8 cellular contexts compared by ENCODE assay signal in genomic region chr6:145733770-145734169, GRCh38. TPM values are rescaled to one million over a fixed set of nuclear protein-coding genes. Genes with fewer than 3 reads are reported as not detected.
DNase-seq lines count a peak whose midpoint lies in the region; ATAC-seq, FAIRE-seq and TF ChIP-seq lines count a peak whose summit lies in the region.

No MANE protein-coding gene starts in this region.

- H2BK120ac ChIP-seq in trophoblast cell (ENCODE audit: insufficient read depth, low read length, poor library complexity): no peak overlapping the region

- peaks cover 10% of the 10 kb centered on the region for H3K36me3 Mint-ChIP-seq in activated CD8-positive, alpha-beta T cell treated with anti-CD3 and anti-CD28 coated beads, Interleukin-2, amount 10 ng/mL, durations not matched to agents 7 days and 5 days (ENCODE audit: low read depth)
- H3K36me3 Mint-ChIP-seq in naive B cell: peaks cover 0 to 14% of the 10 kb centered on the region in 2 donors

- H3K36me3 ChIP-seq in tibial nerve (peaks cover 0 to 8% (median 0%) of the 10 kb centered on the region in 3 donors), trophoblast cell (ENCODE audit: control insufficient read depth in 1 of 2, insufficient read depth in 2 of 2, low read length in 2 of 2) (peaks cover 2 to 3% of the 10 kb centered on the region in 2 experiments)

- CTCF ChIA-PET in activated CD8-positive, alpha-beta T cell treated with anti-CD3 and anti-CD28 coated beads, Interleukin-2, amount 10 ng/mL, durations not matched to agents 7 days and 5 days (lab: Charles Lee): interaction anchor here (1.2 kb wide), 1 partner anchor 81 kb away, joined by 5 read pairs; the partner anchor contains the start of gene FBXO30

- no peak for TF ChIP-seq POLR2A in tibial nerve (IDR thresholded peaks at IDR 0.05)

- H3K79me1 ChIP-seq in trophoblast cell (ENCODE audit: low read length): peaks cover 12% of the 10 kb centered on the region

- H2BK12ac ChIP-seq in trophoblast cell (ENCODE audit: low read length): no peak overlapping the region

- H3K4me1 ChIP-seq in tibial nerve: peaks cover 0 to 51% (median 10%) of the 10 kb centered on the region in 4 donors
- no peaks in the 10 kb centered on the region for H3K4me1 ChIP-seq in trophoblast cell (ENCODE audit: control insufficient read depth in 1 of 2, insufficient read depth in 2 of 2, low read length in 2 of 2)

- no peak for ATAC-seq in activated CD8-positive, alpha-beta T cell treated with anti-CD3 and anti-CD28 coated beads, Interleukin-2, amount 10 ng/mL, durations not matched to agents 7 days and 5 days
- ATAC-seq in naive B cell (ENCODE audit: low read depth in 2 of 2): no peak
- no peak for ATAC-seq in left colon

- no peaks in the 10 kb centered on the region for H3K27me3 ChIP-seq in tibial nerve
- H3K27me3 ChIP-seq in trophoblast cell (ENCODE audit: insufficient read depth, low read length): no peaks in the 10 kb centered on the region

- no peak overlapping the region for H4K8ac ChIP-seq in trophoblast cell (ENCODE audit: low read depth, low read length)

- H3K27me3 Mint-ChIP-seq in activated CD8-positive, alpha-beta T cell treated with anti-CD3 and anti-CD28 coated beads, Interleukin-2, amount 10 ng/mL, durations not matched to agents 7 days and 5 days (ENCODE audit: low read depth): no peaks in the 10 kb centered on the region
- no peaks in the 10 kb centered on the region for H3K27me3 Mint-ChIP-seq in naive B cell

- no peak overlapping the region for H3K9ac ChIP-seq in trophoblast cell (ENCODE audit: low read length)

- H3K4me2 ChIP-seq in trophoblast cell (ENCODE audit: low read length): no peak overlapping the region

- H3K9me3 Mint-ChIP-seq in activated CD8-positive, alpha-beta T cell treated with anti-CD3 and anti-CD28 coated beads, Interleukin-2, amount 10 ng/mL, durations not matched to agents 7 days and 5 days (ENCODE audit: insufficient read depth): peaks cover 6% of the 10 kb centered on the region
- peaks cover 5 to 19% (median 10%) of the 10 kb centered on the region in 7 donors for H3K9me3 Mint-ChIP-seq in naive B cell

- H3K79me2 ChIP-seq in trophoblast cell (ENCODE audit: control insufficient read depth, insufficient read depth, low read length, poor library complexity): peaks cover 4% of the 10 kb centered on the region

- peaks cover 0 to 5% (median 0%) of the 10 kb centered on the region in 4 donors for H3K9me3 ChIP-seq in tibial nerve
- H3K9me3 ChIP-seq in trophoblast cell (ENCODE audit: insufficient read depth, low read depth, low read length): peaks cover 3% of the 10 kb centered on the region

- DNase-seq in D721Med (ENCODE audit: insufficient read length, low spot score) (no peak), Kasumi-1 (lab: John Stamatoyannopoulos, UW) (peak; percentile 24 to 40), naive B cell (no peak), tibial nerve (ENCODE audit: low spot score in 2 of 2) (no peak), left colon (no peak), MV-4-11 (lab: John Stamatoyannopoulos, UW) (no peak), trophoblast cell (no peak)
- DNase-seq in activated CD8-positive, alpha-beta T cell treated with anti-CD3 and anti-CD28 coated beads, Interleukin-2, amount 10 ng/mL, durations not matched to agents 7 days and 5 days: no peak

- H2AFZ ChIP-seq in trophoblast cell (ENCODE audit: insufficient read depth, low read length, poor library complexity): no peak overlapping the region

- TF ChIP-seq EP300 in tibial nerve (IDR thresholded peaks at IDR 0.05): no peak

- H3K14ac ChIP-seq in trophoblast cell (ENCODE audit: low read length): no peak overlapping the region

- no peak overlapping the region for H3K23ac ChIP-seq in trophoblast cell (ENCODE audit: low read length)

- TF ChIP-seq CTCF in D721Med (IDR thresholded peaks at IDR 0.05; ENCODE audit: insufficient read depth, missing control alignments) (no peak), tibial nerve (IDR thresholded peaks at IDR 0.05) (no peak)

- H3K4me3 ChIP-seq in tibial nerve (peak overlapping the region in 2 of 4 donors; percentile 87 to 96), trophoblast cell (ENCODE audit: low read depth, low read length) (no peak overlapping the region)

- intact Hi-C loops in left colon (cut with DNase I, micrococcal nuclease): loop anchor here in 1 of 2 donors (10.0 kb wide), 1 partner anchor 151 kb away; no protein-coding TSS in a partner anchor

- peak overlapping the region; percentile 36 for H3K4me3 Mint-ChIP-seq in activated CD8-positive, alpha-beta T cell treated with anti-CD3 and anti-CD28 coated beads, Interleukin-2, amount 10 ng/mL, durations not matched to agents 7 days and 5 days
- H3K4me3 Mint-ChIP-seq in naive B cell: peak overlapping the region; percentile 23 to 98 (median 96)

- H4K12ac ChIP-seq in trophoblast cell (ENCODE audit: low read depth, low read length): no peak overlapping the region

- POLR2A ChIA-PET in activated CD8-positive, alpha-beta T cell treated with anti-CD3 and anti-CD28 coated beads, Interleukin-2, amount 10 ng/mL, durations not matched to agents 7 days and 5 days (lab: Charles Lee): interaction anchor here (1.9 to 4.3 kb wide), 2 partner anchors 81 to 230 kb away, joined by 14 to 46 read pairs; partner anchors contain the start of genes FBXO30 and SHPRH

- H2AK5ac ChIP-seq in trophoblast cell (ENCODE audit: low read length): no peak overlapping the region

- no peak overlapping the region for H3K4ac ChIP-seq in trophoblast cell (ENCODE audit: low read depth, low read length)

- H3K4me1 Mint-ChIP-seq in activated CD8-positive, alpha-beta T cell treated with anti-CD3 and anti-CD28 coated beads, Interleukin-2, amount 10 ng/mL, durations not matched to agents 7 days and 5 days (ENCODE audit: low read depth): peaks cover 26% of the 10 kb centered on the region
- H3K4me1 Mint-ChIP-seq in naive B cell: peaks cover 12 to 40% (median 27%) of the 10 kb centered on the region in 3 donors

- 31 to 38% methylated on average over 3 of the region's 3 CpGs for WGBS in tibial nerve, 2 donors
- WGBS in trophoblast cell (ENCODE audit: extremely low coverage, insufficient coverage, insufficient read length): no CpG with 5 or more reads among the region's 3 CpGs

- H3K27ac Mint-ChIP-seq in activated CD8-positive, alpha-beta T cell treated with anti-CD3 and anti-CD28 coated beads, Interleukin-2, amount 10 ng/mL, durations not matched to agents 7 days and 5 days: peak overlapping the region; percentile 11
- peak overlapping the region in 2 of 6 donors; percentile 37 to 97 for H3K27ac Mint-ChIP-seq in naive B cell

- H3K18ac ChIP-seq in trophoblast cell (ENCODE audit: low read length): no peak overlapping the region

- H3K27ac ChIP-seq in tibial nerve: peak overlapping the region in 2 of 4 donors; percentile 97 to 98
- H3K27ac ChIP-seq in trophoblast cell (ENCODE audit: low read depth, low read length): no peak overlapping the region

- no peak overlapping the region for H2BK5ac ChIP-seq in trophoblast cell (ENCODE audit: low read depth, low read length, poor library complexity)

- FAIRE-seq in D721Med (lab: Jason Lieb, UNC): peak; percentile 29

- no peak overlapping the region for H4K91ac ChIP-seq in trophoblast cell (ENCODE audit: low read depth, low read length)

RNA-seq across cellular contexts. Expression of gene EPM2A, which starts 1.6 kb away (rescaled TPM):
- 1 to 10 TPM; 6.3 to 7.5 TPM for total RNA-seq in activated CD8-positive, alpha-beta T cell treated with anti-CD3 and anti-CD28 coated beads, Interleukin-2, amount 10 ng/mL, durations not matched to agents 7 days and 5 days
- polyA plus RNA-seq in naive B cell (ENCODE audit: low read depth in 6 of 6): 10 to 100 TPM; 14.1 to 22.9 (median 17.1) TPM
- total RNA-seq in tibial nerve: 10 to 100 TPM; 14.7 to 24.9 (median 20.3) TPM
- total RNA-seq in left colon: 1 to 10 TPM; 4.3 to 7.6 TPM
- 1.3 and 1.9 TPM in 2 replicates for polyA plus RNA-seq in trophoblast cell (2013)

Comparison
In these comparisons a context has a peak if more than half of its experiments do, and no peak if none do; other contexts are left out.
1. DNase-seq: peak in Kasumi-1 (2 of 2); none in D721Med (single experiment), activated CD8-positive, alpha-beta T cell treated with anti-CD3 and anti-CD28 coated beads, Interleukin-2, amount 10 ng/mL, durations not matched to agents 7 days and 5 days (single experiment), naive B cell (single experiment), tibial nerve (0 of 2), left colon (0 of 2), MV-4-11 (single experiment) and trophoblast cell (0 of 2).